Comparison of ENCODE assay signal across 9 cellular contexts in genomic region chr14:35333347-35333730, GRCh38. TPM values are rescaled to one million over a fixed set of nuclear protein-coding genes. Genes with fewer than 3 reads are reported as not detected.
DNase-seq lines count a peak whose midpoint lies in the region; ATAC-seq and TF ChIP-seq lines count a peak whose summit lies in the region.
"Had no signal": no experiment of that assay in that cellular context is flagged by ENCODE, and none has a peak within 500 bp of the region (broad histone marks: within the 10 kb centered on the region; RNA-seq: fewer than 3 reads in every experiment).

No MANE protein-coding gene starts in this region.

- CTCF ChIA-PET in activated CD8-positive, alpha-beta T cell treated with anti-CD3 and anti-CD28 coated beads, Interleukin-2, amount 10 ng/mL, durations not matched to agents 7 days and 5 days (lab: Charles Lee) = interaction anchor here (0.6 to 3.0 kb wide), 17 partner anchors 9 to 192 kb away, joined by 3 to 27 read pairs (median 3); partner anchors contain the start of gene NFKBIA

- H3K9me3 Mint-ChIP-seq in activated CD8-positive, alpha-beta T cell treated with anti-CD3 and anti-CD28 coated beads, Interleukin-2, amount 10 ng/mL, durations not matched to agents 7 days and 5 days (ENCODE audit: insufficient read depth) = no peaks in the 10 kb centered on the region
- H3K9me3 Mint-ChIP-seq in type B pancreatic cell = no peaks in the 10 kb centered on the region

- peaks cover 26% of the 10 kb centered on the region for H3K4me1 ChIP-seq in cardiac muscle cell (ENCODE audit: low read depth)
- H3K4me1 ChIP-seq in left lung = peaks cover 48 to 76% of the 10 kb centered on the region in 2 donors

- H3K27ac ChIP-seq in cardiac muscle cell (peak overlapping the region; percentile 51), left lung (peak overlapping the region; percentile 5 to 85)

- intact Hi-C loops in Right ventricle myocardium superior (cut with DNase I) = no loop called here
- intact Hi-C loops in left lung (cut with DNase I) = no loop called here

- no peak for TF ChIP-seq CTCF in cardiac muscle cell (IDR thresholded peaks at IDR 0.05; ENCODE audit: low read depth, low read length)
- TF ChIP-seq CTCF in left lung (IDR thresholded peaks at IDR 0.05) = no peak
- TF ChIP-seq CTCF in type B pancreatic cell (conservative IDR thresholded peaks at IDR 0.05) = no peak

- H3K36me3 ChIP-seq in cardiac muscle cell = no peaks in the 10 kb centered on the region
- H3K36me3 ChIP-seq in left lung = no peaks in the 10 kb centered on the region

- H3K27me3 ChIP-seq in cardiac muscle cell (no peaks in the 10 kb centered on the region), left lung (no peaks in the 10 kb centered on the region)

- H3K4me3 ChIP-seq in cardiac muscle cell (no peak overlapping the region), left lung (no peak overlapping the region)

- ATAC-seq in Right ventricle myocardium superior (ENCODE audit: poor library complexity) (no peak), left lung (no peak), HG02759 (IDR thresholded peaks at IDR 0.05; ENCODE audit: unreplicated experiment) (no peak)
- ATAC-seq in activated CD8-positive, alpha-beta T cell treated with anti-CD3 and anti-CD28 coated beads, Interleukin-2, amount 10 ng/mL, durations not matched to agents 7 days and 5 days = peak; percentile 35

- peak overlapping the region; percentile 33 for H3K4me3 Mint-ChIP-seq in activated CD8-positive, alpha-beta T cell treated with anti-CD3 and anti-CD28 coated beads, Interleukin-2, amount 10 ng/mL, durations not matched to agents 7 days and 5 days
- peak overlapping the region; percentile 79 for H3K4me3 Mint-ChIP-seq in type B pancreatic cell

- H3K9me3 ChIP-seq in cardiac muscle cell (ENCODE audit: low read depth) = no peaks in the 10 kb centered on the region
- no peaks in the 10 kb centered on the region for H3K9me3 ChIP-seq in left lung

- peak overlapping the region; percentile 89 for H3K27ac Mint-ChIP-seq in activated CD8-positive, alpha-beta T cell treated with anti-CD3 and anti-CD28 coated beads, Interleukin-2, amount 10 ng/mL, durations not matched to agents 7 days and 5 days
- peak overlapping the region; percentile 99 for H3K27ac Mint-ChIP-seq in type B pancreatic cell

- POLR2A ChIA-PET in activated CD8-positive, alpha-beta T cell treated with anti-CD3 and anti-CD28 coated beads, Interleukin-2, amount 10 ng/mL, durations not matched to agents 7 days and 5 days (lab: Charles Lee) = interaction anchor here (0.7 to 3.6 kb wide), 12 partner anchors 9 to 303 kb away, joined by 3 to 70 read pairs (median 5); partner anchors contain the start of genes NFKBIA and PSMA6

- H3K4me1 Mint-ChIP-seq in activated CD8-positive, alpha-beta T cell treated with anti-CD3 and anti-CD28 coated beads, Interleukin-2, amount 10 ng/mL, durations not matched to agents 7 days and 5 days (ENCODE audit: low read depth) = peaks cover 35% of the 10 kb centered on the region
- H3K4me1 Mint-ChIP-seq in type B pancreatic cell (ENCODE audit: unreplicated experiment) = peaks cover 30% of the 10 kb centered on the region

- no peaks in the 10 kb centered on the region for H3K36me3 Mint-ChIP-seq in activated CD8-positive, alpha-beta T cell treated with anti-CD3 and anti-CD28 coated beads, Interleukin-2, amount 10 ng/mL, durations not matched to agents 7 days and 5 days (ENCODE audit: low read depth)
- H3K36me3 Mint-ChIP-seq in type B pancreatic cell = no peaks in the 10 kb centered on the region

- DNase-seq in cardiac muscle cell (ENCODE audit: low read depth in 1 of 2, low spot score in 1 of 2) = no peak
- no peak for DNase-seq in Right ventricle myocardium superior
- DNase-seq in activated CD8-positive, alpha-beta T cell treated with anti-CD3 and anti-CD28 coated beads, Interleukin-2, amount 10 ng/mL, durations not matched to agents 7 days and 5 days = no peak
- no peak for DNase-seq in left lung
- no peak for DNase-seq in type B pancreatic cell (ENCODE audit: extremely low spot score, unreplicated experiment)
- DNase-seq in kidney tubule cell (ENCODE audit: low spot score) = no peak
- no peak for DNase-seq in NCI-H748 (lab: John Stamatoyannopoulos, UW; ENCODE audit: unreplicated experiment)
- DNase-seq: hypothalamus had no signal

- H3K27me3 Mint-ChIP-seq in activated CD8-positive, alpha-beta T cell treated with anti-CD3 and anti-CD28 coated beads, Interleukin-2, amount 10 ng/mL, durations not matched to agents 7 days and 5 days (ENCODE audit: low read depth) = no peaks in the 10 kb centered on the region
- H3K27me3 Mint-ChIP-seq in type B pancreatic cell = no peaks in the 10 kb centered on the region

RNA-seq across cellular contexts. Expression of gene PSMA6, which starts 41.2 kb away (rescaled TPM):
- total RNA-seq in cardiac muscle cell (143 and 221 TPM in 2 replicates), Right ventricle myocardium superior (178 TPM), left lung (100 to 1,000 TPM; 139 to 258 TPM), type B pancreatic cell (ENCODE audit: low replicate concordance) (171 and 172 TPM in 2 replicates)
- 296 and 352 TPM in 2 replicates for polyA plus RNA-seq in cardiac muscle cell
- total RNA-seq in activated CD8-positive, alpha-beta T cell treated with anti-CD3 and anti-CD28 coated beads, Interleukin-2, amount 10 ng/mL, durations not matched to agents 7 days and 5 days = 100 to 1,000 TPM; 266 to 269 TPM
